1 cellular context compared by ENCODE assay signal in genomic region chr3:48502728-48503168, GRCh38.
TF ChIP-seq lines count a peak whose summit lies in the region.

No MANE protein-coding gene starts in this region.

TF ChIP-seq in K562, 482 proteins besides CTCF, POLR2A, EP300 and RAD21 (continued from another document):
- no peak for TF ChIP-seq ZNF639 (CRISPR knock-in tag; conservative IDR thresholded peaks at IDR 0.05 in 1 of 2, IDR thresholded peaks at IDR 0.05 in 1 of 2)
- TF ChIP-seq ZNF407 (IDR thresholded peaks at IDR 0.05; ENCODE audit: low read depth) = no peak
- TF ChIP-seq ZNF644 (tag; IDR thresholded peaks at IDR 0.05; ENCODE audit: low read depth) = no peak
- no peak for TF ChIP-seq PHB (CRISPR knock-in tag; IDR thresholded peaks at IDR 0.05)
- TF ChIP-seq ZNF57 (CRISPR knock-in tag; IDR thresholded peaks at IDR 0.05) = no peak
- TF ChIP-seq ZNF583 (CRISPR knock-in tag; IDR thresholded peaks at IDR 0.05) = no peak
- TF ChIP-seq ARID1B (IDR thresholded peaks at IDR 0.05) = no peak
- no peak for TF ChIP-seq ELK3 (CRISPR knock-in tag; IDR thresholded peaks at IDR 0.05)
- TF ChIP-seq CREB3L1 (IDR thresholded peaks at IDR 0.05; ENCODE audit: borderline replicate concordance, low read depth) = no peak
- TF ChIP-seq ZNF512 (tag; IDR thresholded peaks at IDR 0.05) = no peak
- no peak for TF ChIP-seq ETS1 (conservative IDR thresholded peaks at IDR 0.05; ENCODE audit: control insufficient read depth, low read depth, low read length)
- no peak for TF ChIP-seq ZBTB8A (IDR thresholded peaks at IDR 0.05; ENCODE audit: partially characterized antibody)
- TF ChIP-seq ZNF668 (CRISPR knock-in tag; IDR thresholded peaks at IDR 0.05) = no peak
- TF ChIP-seq MYNN (IDR thresholded peaks at IDR 0.05) = no peak
- no peak for TF ChIP-seq MYNN (CRISPR knock-in tag; IDR thresholded peaks at IDR 0.05)
- TF ChIP-seq FOSL1 (tag; conservative IDR thresholded peaks at IDR 0.05) = no peak
- no peak for TF ChIP-seq ZBTB43 (CRISPR knock-in tag; IDR thresholded peaks at IDR 0.05)
- TF ChIP-seq ZBTB9 (CRISPR knock-in tag; IDR thresholded peaks at IDR 0.05) = no peak
- TF ChIP-seq SP2 (IDR thresholded peaks at IDR 0.05; ENCODE audit: extremely low read depth, low read depth, low read length, poor library complexity, severe bottlenecking) = no peak
TF ChIP-seq in K562: peak in this region for 0.
